In the genomic region with DNA sequence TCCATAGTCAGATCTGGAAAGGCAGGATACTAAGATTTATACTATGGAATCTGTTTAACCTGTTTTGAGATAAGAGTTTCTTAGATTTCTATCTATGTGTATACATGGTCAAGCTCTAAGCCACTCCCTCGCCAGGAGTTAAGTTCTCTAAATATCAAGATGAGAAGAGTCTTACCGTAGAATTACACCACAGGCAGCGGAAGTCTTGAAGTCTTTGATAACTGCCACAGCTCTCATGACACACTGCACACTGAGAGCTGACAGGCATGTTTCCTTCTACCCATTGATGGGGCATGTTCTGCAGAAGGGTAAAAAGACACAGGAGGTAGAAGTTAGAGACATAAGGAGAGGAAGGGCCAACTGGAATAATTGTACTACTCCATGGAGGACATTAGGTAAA, we compare ENCODE assay signal across 28 cellular contexts.
"Had no signal": no experiment of that assay in that cellular context is flagged by ENCODE, and none has a peak within 500 bp of the region (broad histone marks: within the 10 kb centered on the region; RNA-seq: fewer than 3 reads in every experiment).

No MANE protein-coding gene starts in this region.

- H3K4me3 Mint-ChIP-seq: activated CD8-positive, alpha-beta T cell treated with anti-CD3 and anti-CD28 coated beads for 36 hours; activated naive CD4-positive, alpha-beta T cell treated with anti-CD3 and anti-CD28 coated beads, Interleukin-2, amount 50 U/mL, for 24 hours; activated naive CD8-positive, alpha-beta T cell treated with anti-CD3 and anti-CD28 coated beads, Interleukin-2, amount 50 U/mL, for 24 hours; activated T-cell treated with anti-CD3 and anti-CD28 coated beads, Interleukin-2, amount 50 U/mL, for 4 hours; dendritic cell treated with granulocyte-macrophage colony-stimulating factor and Interleukin-4, amounts not matched to agents 40 ng/mL and 50 ng/mL, for 4 days; endodermal cell; memory B cell; naive thymus-derived CD4-positive, alpha-beta T cell; neural progenitor cell; stimulated activated naive B cell treated with anti-CD40 and anti-IgM and Interleukin-4, amounts not matched to agents 10 μg/mL and 1 μg/mL and 100 μg/mL, for 72 hours; T-helper 2 cell treated with Interferon-gamma antibody and Interleukin-4, amounts not matched to agents 5 μg/mL and 100 μg/mL, for 36 hours had no signal

- H3K4me3 ChIP-seq: breast epithelium, neural progenitor cell, tibial nerve had no signal

- H3K27ac ChIP-seq: breast epithelium, neural progenitor cell, tibial nerve had no signal

- ATAC-seq: activated CD8-positive, alpha-beta T cell treated with anti-CD3 and anti-CD28 coated beads for 36 hours; activated naive CD8-positive, alpha-beta T cell treated with anti-CD3 and anti-CD28 coated beads, Interleukin-2, amount 50 U/mL, for 24 hours; activated T-cell treated with anti-CD3 and anti-CD28 coated beads, Interleukin-2, amount 50 U/mL, for 4 hours; esophagus mucosa; naive thymus-derived CD4-positive, alpha-beta T cell; right cardiac atrium; stimulated activated naive B cell treated with anti-CD40 and anti-IgM and Interleukin-4, amounts not matched to agents 10 μg/mL and 1 μg/mL and 100 μg/mL, for 72 hours had no signal

- H3K9me3 Mint-ChIP-seq: activated CD8-positive, alpha-beta T cell treated with anti-CD3 and anti-CD28 coated beads for 36 hours; activated naive CD4-positive, alpha-beta T cell treated with anti-CD3 and anti-CD28 coated beads, Interleukin-2, amount 50 U/mL, for 24 hours; activated naive CD8-positive, alpha-beta T cell treated with anti-CD3 and anti-CD28 coated beads, Interleukin-2, amount 50 U/mL, for 24 hours; activated T-cell treated with anti-CD3 and anti-CD28 coated beads, Interleukin-2, amount 50 U/mL, for 4 hours; activated T-helper 2 cell treated with anti-CD3 and anti-CD28 coated beads, Interferon-gamma antibody, Interleukin-2, Interleukin-4, amounts not matched to agents 10 μg/mL and 5 μg/mL and 100 μg/mL, durations not matched to agents 14 hours and 24 hours and 36 hours; dendritic cell treated with granulocyte-macrophage colony-stimulating factor and Interleukin-4, amounts not matched to agents 40 ng/mL and 50 ng/mL, for 4 days; T-helper 2 cell treated with Interferon-gamma antibody and Interleukin-4, amounts not matched to agents 5 μg/mL and 100 μg/mL, for 36 hours had no signal

- H3K9me3 ChIP-seq: tibial nerve had no signal

- H3K27me3 Mint-ChIP-seq: activated naive CD8-positive, alpha-beta T cell treated with anti-CD3 and anti-CD28 coated beads, Interleukin-2, amount 50 U/mL, for 24 hours; dendritic cell treated with granulocyte-macrophage colony-stimulating factor and Interleukin-4, amounts not matched to agents 40 ng/mL and 50 ng/mL, for 4 days had no signal

- H3K4me1 Mint-ChIP-seq: activated naive CD4-positive, alpha-beta T cell treated with anti-CD3 and anti-CD28 coated beads, Interleukin-2, amount 50 U/mL, for 24 hours; activated naive CD8-positive, alpha-beta T cell treated with anti-CD3 and anti-CD28 coated beads, Interleukin-2, amount 50 U/mL, for 24 hours; memory B cell; naive thymus-derived CD4-positive, alpha-beta T cell; neural progenitor cell; stimulated activated naive B cell treated with anti-CD40 and anti-IgM and Interleukin-4, amounts not matched to agents 10 μg/mL and 1 μg/mL and 100 μg/mL, for 72 hours had no signal

- H3K27ac Mint-ChIP-seq: activated CD8-positive, alpha-beta T cell treated with anti-CD3 and anti-CD28 coated beads for 36 hours; activated naive CD4-positive, alpha-beta T cell treated with anti-CD3 and anti-CD28 coated beads, Interleukin-2, amount 50 U/mL, for 24 hours; activated naive CD8-positive, alpha-beta T cell treated with anti-CD3 and anti-CD28 coated beads, Interleukin-2, amount 50 U/mL, for 24 hours; activated T-helper 2 cell treated with anti-CD3 and anti-CD28 coated beads, Interferon-gamma antibody, Interleukin-2, Interleukin-4, amounts not matched to agents 10 μg/mL and 5 μg/mL and 100 μg/mL, durations not matched to agents 14 hours and 24 hours and 36 hours; dendritic cell treated with granulocyte-macrophage colony-stimulating factor and Interleukin-4, amounts not matched to agents 40 ng/mL and 50 ng/mL, for 4 days; endodermal cell; memory B cell; naive thymus-derived CD4-positive, alpha-beta T cell; neural progenitor cell; stimulated activated naive B cell treated with anti-CD40 and anti-IgM and Interleukin-4, amounts not matched to agents 10 μg/mL and 1 μg/mL and 100 μg/mL, for 72 hours; T-helper 2 cell treated with Interferon-gamma antibody and Interleukin-4, amounts not matched to agents 5 μg/mL and 100 μg/mL, for 36 hours had no signal

- H3K36me3 ChIP-seq: breast epithelium, neural progenitor cell, tibial nerve had no signal

- H3K27me3 ChIP-seq: neural progenitor cell, tibial nerve had no signal

- DNase-seq: activated CD4-positive, alpha-beta T cell treated with anti-CD3 and anti-CD28 coated beads, Interleukin-2, amount 50 U/mL, for 1 hour; activated CD4-positive, CD25-positive, alpha-beta regulatory T cell treated with anti-CD3 and anti-CD28 coated beads, Interleukin-2, amount 50 U/mL, for 72 hours; activated CD8-positive, alpha-beta T cell treated with anti-CD3 and anti-CD28 coated beads for 36 hours; activated naive CD8-positive, alpha-beta T cell treated with anti-CD3 and anti-CD28 coated beads, Interleukin-2, amount 50 U/mL, for 24 hours; activated T-cell treated with anti-CD3 and anti-CD28 coated beads, Interleukin-2, amount 50 U/mL, for 4 hours; amygdala; central memory CD4-positive, alpha-beta T cell; endodermal cell; foreskin fibroblast; head of caudate nucleus; hypothalamus; midbrain; naive thymus-derived CD4-positive, alpha-beta T cell; occipital lobe; right cardiac atrium; stimulated activated CD4-positive, alpha-beta T cell treated with anti-CD3 and anti-CD28 coated beads, Interleukin-15, amount 100 ng/mL, for 24 hours; stimulated activated CD4-positive, alpha-beta T cell treated with anti-CD3 and anti-CD28 coated beads, Interleukin-2, amount 100 ng/mL, for 24 hours; stimulated activated naive B cell treated with anti-CD40 and anti-IgM and Interleukin-4, amounts not matched to agents 10 μg/mL and 1 μg/mL and 100 μg/mL, for 72 hours; T-helper 1 cell had no signal

- H3K36me3 Mint-ChIP-seq: memory B cell; naive thymus-derived CD4-positive, alpha-beta T cell; neural progenitor cell; stimulated activated naive B cell treated with anti-CD40 and anti-IgM and Interleukin-4, amounts not matched to agents 10 μg/mL and 1 μg/mL and 100 μg/mL, for 72 hours had no signal

- H3K4me1 ChIP-seq: breast epithelium, neural progenitor cell, tibial nerve had no signal
